Comparison of ENCODE assay signal across 8 cellular contexts in genomic region chr7:30800785-30801252, GRCh38. TPM values are rescaled to one million over a fixed set of nuclear protein-coding genes. Genes with fewer than 3 reads are reported as not detected.
A peak's percentile ranks its signal among the peaks of the same experiment; 100 is the strongest.
DNase-seq lines count a peak whose midpoint lies in the region; ATAC-seq, FAIRE-seq and TF ChIP-seq lines count a peak whose summit lies in the region.

No MANE protein-coding gene starts in this region.

- CTCF ChIA-PET in activated CD8-positive, alpha-beta T cell treated with anti-CD3 and anti-CD28 coated beads, Interleukin-2, amount 10 ng/mL, durations not matched to agents 7 days and 5 days (lab: Charles Lee) = interaction anchor here (0.8 to 1.8 kb wide), 6 partner anchors 13 to 322 kb away, joined by 3 to 16 read pairs (median 6); no protein-coding TSS in a partner anchor

- no peak overlapping the region for H3K4me2 ChIP-seq in trophoblast cell (ENCODE audit: low read length)

- H2AFZ ChIP-seq in trophoblast cell (ENCODE audit: insufficient read depth, low read length, poor library complexity) = no peak overlapping the region

- H3K4me1 Mint-ChIP-seq in activated CD8-positive, alpha-beta T cell treated with anti-CD3 and anti-CD28 coated beads, Interleukin-2, amount 10 ng/mL, durations not matched to agents 7 days and 5 days (ENCODE audit: low read depth) = peaks cover 24% of the 10 kb centered on the region

- H2BK5ac ChIP-seq in trophoblast cell (ENCODE audit: low read depth, low read length, poor library complexity) = no peak overlapping the region

- no peak overlapping the region for H3K4me3 Mint-ChIP-seq in activated CD8-positive, alpha-beta T cell treated with anti-CD3 and anti-CD28 coated beads, Interleukin-2, amount 10 ng/mL, durations not matched to agents 7 days and 5 days

- no peak overlapping the region for H4K8ac ChIP-seq in trophoblast cell (ENCODE audit: low read depth, low read length)

- peaks cover 1% of the 10 kb centered on the region for H3K79me2 ChIP-seq in trophoblast cell (ENCODE audit: control insufficient read depth, insufficient read depth, low read length, poor library complexity)

- no peak overlapping the region for H3K27ac ChIP-seq in trophoblast cell (ENCODE audit: low read depth, low read length)

- H2AK5ac ChIP-seq in trophoblast cell (ENCODE audit: low read length) = no peak overlapping the region

- no peak overlapping the region for H2BK120ac ChIP-seq in trophoblast cell (ENCODE audit: insufficient read depth, low read length, poor library complexity)

- peak; percentile 82 for FAIRE-seq in GM12892 (lab: Jason Lieb, UNC)

- peak; percentile 56 for DNase-seq in AML-193 (lab: John Stamatoyannopoulos, UW)
- DNase-seq in GM12892 (ENCODE audit: insufficient read length) = peak; percentile 46
- DNase-seq in NCI-H510A (lab: John Stamatoyannopoulos, UW) = peak; percentile 19
- DNase-seq in activated CD8-positive, alpha-beta T cell treated with anti-CD3 and anti-CD28 coated beads, Interleukin-2, amount 10 ng/mL, durations not matched to agents 7 days and 5 days = peak; percentile 57
- DNase-seq in glomerular visceral epithelial cell (ENCODE audit: extremely low spot score) = peak; percentile 69
- DNase-seq in trophoblast cell = peak; percentile 19 to 75

- no peak overlapping the region for H4K91ac ChIP-seq in trophoblast cell (ENCODE audit: low read depth, low read length)

- WGBS in trophoblast cell (ENCODE audit: extremely low coverage, insufficient coverage, insufficient read length) = no CpG with 5 or more reads among the region's 6 CpGs

- no peak for TF ChIP-seq POLR2A in GM12892 (IDR thresholded peaks at IDR 0.05; ENCODE audit: low read depth, low read length)

- no peaks in the 10 kb centered on the region for H3K36me3 Mint-ChIP-seq in activated CD8-positive, alpha-beta T cell treated with anti-CD3 and anti-CD28 coated beads, Interleukin-2, amount 10 ng/mL, durations not matched to agents 7 days and 5 days (ENCODE audit: low read depth)

- no peak overlapping the region for H3K4me3 ChIP-seq in trophoblast cell (ENCODE audit: low read depth, low read length)

- no peak overlapping the region for H3K18ac ChIP-seq in trophoblast cell (ENCODE audit: low read length)

- POLR2A ChIA-PET in activated CD8-positive, alpha-beta T cell treated with anti-CD3 and anti-CD28 coated beads, Interleukin-2, amount 10 ng/mL, durations not matched to agents 7 days and 5 days (lab: Charles Lee) = no interaction called here

- no peaks in the 10 kb centered on the region for H3K27me3 Mint-ChIP-seq in activated CD8-positive, alpha-beta T cell treated with anti-CD3 and anti-CD28 coated beads, Interleukin-2, amount 10 ng/mL, durations not matched to agents 7 days and 5 days (ENCODE audit: low read depth)

- H3K27ac Mint-ChIP-seq in activated CD8-positive, alpha-beta T cell treated with anti-CD3 and anti-CD28 coated beads, Interleukin-2, amount 10 ng/mL, durations not matched to agents 7 days and 5 days = no peak overlapping the region

- no peak overlapping the region for H3K14ac ChIP-seq in trophoblast cell (ENCODE audit: low read length)

- no peak overlapping the region for H4K12ac ChIP-seq in trophoblast cell (ENCODE audit: low read depth, low read length)

- no peaks in the 10 kb centered on the region for H3K27me3 ChIP-seq in trophoblast cell (ENCODE audit: insufficient read depth, low read length)

- peaks cover 21% of the 10 kb centered on the region for H3K79me1 ChIP-seq in trophoblast cell (ENCODE audit: low read length)

- H3K9ac ChIP-seq in trophoblast cell (ENCODE audit: low read length) = no peak overlapping the region

- H3K4me1 ChIP-seq in trophoblast cell (ENCODE audit: control insufficient read depth in 1 of 2, insufficient read depth in 2 of 2, low read length in 2 of 2) = peaks cover 41 to 44% of the 10 kb centered on the region in 2 experiments

- no peak overlapping the region for H3K4ac ChIP-seq in trophoblast cell (ENCODE audit: low read depth, low read length)

- no peak overlapping the region for H2BK12ac ChIP-seq in trophoblast cell (ENCODE audit: low read length)

- ATAC-seq in HG03159 (IDR thresholded peaks at IDR 0.05; ENCODE audit: unreplicated experiment) = peak; percentile 34
- peak; percentile 59 for ATAC-seq in activated CD8-positive, alpha-beta T cell treated with anti-CD3 and anti-CD28 coated beads, Interleukin-2, amount 10 ng/mL, durations not matched to agents 7 days and 5 days
- ATAC-seq in GM18519 (IDR thresholded peaks at IDR 0.05; ENCODE audit: low FRiP score, unreplicated experiment) = no peak

- peaks cover 2% of the 10 kb centered on the region in 2 experiments for H3K36me3 ChIP-seq in trophoblast cell (ENCODE audit: control insufficient read depth in 1 of 2, insufficient read depth in 2 of 2, low read length in 2 of 2)

- H3K9me3 Mint-ChIP-seq in activated CD8-positive, alpha-beta T cell treated with anti-CD3 and anti-CD28 coated beads, Interleukin-2, amount 10 ng/mL, durations not matched to agents 7 days and 5 days (ENCODE audit: insufficient read depth) = no peaks in the 10 kb centered on the region

- H3K9me3 ChIP-seq in trophoblast cell (ENCODE audit: insufficient read depth, low read depth, low read length) = no peaks in the 10 kb centered on the region

- no peak overlapping the region for H3K23ac ChIP-seq in trophoblast cell (ENCODE audit: low read length)

RNA-seq across cellular contexts. Expression of gene MINDY4, which starts 29.6 kb away (rescaled TPM):
- 0.49 TPM for polyA plus RNA-seq in GM12892 (2012; ENCODE audit: missing spikeins)
- total RNA-seq in activated CD8-positive, alpha-beta T cell treated with anti-CD3 and anti-CD28 coated beads, Interleukin-2, amount 10 ng/mL, durations not matched to agents 7 days and 5 days = 1 to 10 TPM; 1.3 to 1.5 TPM
- polyA plus RNA-seq in trophoblast cell (2013) = 2.8 and 3.4 TPM in 2 replicates

RNA-seq across cellular contexts. Expression of gene INMT, which starts 48.9 kb away (rescaled TPM):
- not detected for polyA plus RNA-seq in GM12892 (2012; ENCODE audit: missing spikeins)
- total RNA-seq in activated CD8-positive, alpha-beta T cell treated with anti-CD3 and anti-CD28 coated beads, Interleukin-2, amount 10 ng/mL, durations not matched to agents 7 days and 5 days = not detected
- polyA plus RNA-seq in trophoblast cell (2013) = 0.33 and 0.38 TPM in 2 replicates

Comparison
In these comparisons a context has a peak if more than half of its experiments do, and no peak if none do; other contexts are left out.
1. DNase-seq: peak in every context shown above with its lines; median percentile 69 in glomerular visceral epithelial cell; 57 in activated CD8-positive, alpha-beta T cell treated with anti-CD3 and anti-CD28 coated beads, Interleukin-2, amount 10 ng/mL, durations not matched to agents 7 days and 5 days; 56 in AML-193; 47 in trophoblast cell; 46 in GM12892; 19 in NCI-H510A.